ENCODE assay signal across 26 cellular contexts in the genomic region with DNA sequence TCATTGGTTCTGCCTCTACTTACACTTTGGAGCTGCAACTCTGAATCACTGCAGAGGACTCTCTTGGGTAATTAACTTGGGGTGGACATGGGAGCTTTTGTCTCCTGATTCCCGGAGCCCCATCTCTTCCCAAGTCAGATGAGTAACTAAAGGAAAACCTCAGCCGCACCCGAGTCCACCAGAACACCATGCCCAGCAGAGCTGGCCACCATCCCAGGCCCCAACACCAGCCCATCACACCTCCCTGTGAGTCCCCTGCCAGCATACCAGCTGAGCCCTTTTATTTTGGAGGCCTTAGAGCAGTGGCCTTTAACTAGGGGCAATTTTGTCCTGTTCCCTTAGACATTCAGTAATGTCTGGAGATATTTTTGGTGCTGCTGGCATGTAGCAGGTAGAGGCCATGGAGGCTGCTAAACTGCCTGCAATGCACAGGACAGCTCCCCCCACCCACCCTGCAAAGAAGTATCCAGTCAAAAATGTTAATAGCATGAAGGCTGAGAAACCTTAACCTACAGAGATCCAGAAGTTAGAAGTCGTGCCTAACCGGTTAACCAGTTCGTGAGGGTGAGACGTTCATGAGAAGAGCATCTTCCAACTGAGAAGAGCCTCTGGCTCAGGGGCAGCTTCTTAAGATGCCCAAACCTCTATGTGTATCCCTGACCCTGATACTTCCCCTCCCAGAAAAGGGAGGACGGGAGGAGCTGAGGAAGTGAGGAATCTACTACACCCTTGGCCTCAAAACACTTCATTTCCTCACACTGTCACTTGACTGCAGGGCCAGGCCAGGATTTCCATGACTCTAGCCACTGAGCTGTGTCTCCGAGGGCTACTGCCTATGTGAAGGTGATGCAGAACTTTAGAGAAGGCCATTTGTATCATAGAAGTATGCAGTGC.
DNase-seq lines count a peak whose midpoint lies in the region; ATAC-seq, FAIRE-seq and TF ChIP-seq lines count a peak whose summit lies in the region.
"Had no signal": no experiment of that assay in that cellular context is flagged by ENCODE, and none has a peak within 500 bp of the region (broad histone marks: within the 10 kb centered on the region; RNA-seq: fewer than 3 reads in every experiment).

No MANE protein-coding gene starts in this region.

- TF ChIP-seq CTCF in liver (IDR thresholded peaks at IDR 0.05; ENCODE audit: low read depth, low read length, missing input control) (no peak), HepG2 (CRISPR knock-in tag; IDR thresholded peaks at IDR 0.05) (no peak), adrenal gland (IDR thresholded peaks at IDR 0.05) (no peak)

- H3K4me3 ChIP-seq in liver (ENCODE audit: low read depth in 1 of 3, low read length in 3 of 3) (no peak overlapping the region), HepG2 (replicated peaks in 1 of 3; ENCODE audit: insufficient read depth in 1 of 3, low read depth in 2 of 3, low read length in 3 of 3) (no peak overlapping the region), adrenal gland (no peak overlapping the region)
- H3K4me3 ChIP-seq: cardiac muscle cell, GM23338, sigmoid colon, testis had no signal

- H3K36me3 ChIP-seq in liver (ENCODE audit: control insufficient read depth in 4 of 4, insufficient read depth in 3 of 4, low read depth in 1 of 4, low read length in 3 of 4) (peaks cover 0 to 36% (median 7%) of the 10 kb centered on the region in 4 donors), HepG2 (replicated peaks in 1 of 2; ENCODE audit: control insufficient read depth in 1 of 2, insufficient read depth in 2 of 2, low read length in 2 of 2) (no peaks in the 10 kb centered on the region), adrenal gland (replicated peaks in 1 of 2) (no peaks in the 10 kb centered on the region)
- H3K36me3 ChIP-seq: cardiac muscle cell, WERI-Rb-1 had no signal

- ATAC-seq in HepG2, result no peak
- ATAC-seq in GM21619 (IDR thresholded peaks at IDR 0.05; ENCODE audit: unreplicated experiment), result no peak
- no peak for ATAC-seq in GM18511 (IDR thresholded peaks at IDR 0.05; ENCODE audit: unreplicated experiment)
- ATAC-seq: GM23338; stimulated activated naive CD8-positive, alpha-beta T cell treated with anti-CD3 and anti-CD28 coated beads, Interleukin-15, Interleukin-2, amounts not matched to agents 100 U/mL and 50 U/mL, for 24 hours had no signal

- no peak overlapping the region for H3K4me2 ChIP-seq in HepG2 (ENCODE audit: low read depth, low read length)
- H3K4me2 ChIP-seq: GM23338 had no signal

- in situ Hi-C loops in HepG2 (cut with HindIII; ENCODE audit: extremely low pct_ligation_motif_present, low pct_unique_long_range_greater_than_20kb), result no loop called here

- H3K27ac ChIP-seq in liver (ENCODE audit: low read depth in 1 of 2, low read length in 2 of 2) (peak overlapping the region in 1 of 2 donors; percentile 26), HepG2 (ENCODE audit: extremely low read length, insufficient read depth, low read length) (no peak overlapping the region), adrenal gland (no peak overlapping the region)
- H3K27ac ChIP-seq: cardiac muscle cell, sigmoid colon, testis, WERI-Rb-1 had no signal

- no peaks in the 10 kb centered on the region for H3K9me3 ChIP-seq in liver (ENCODE audit: control insufficient read depth in 4 of 4, low read length in 3 of 4)
- H3K9me3 ChIP-seq in HepG2 (ENCODE audit: low read length), result no peaks in the 10 kb centered on the region
- H3K9me3 ChIP-seq in adrenal gland (replicated peaks in 1 of 3), result no peaks in the 10 kb centered on the region
- H3K9me3 ChIP-seq: sigmoid colon, testis had no signal

- no peaks in the 10 kb centered on the region for H3K79me2 ChIP-seq in HepG2 (ENCODE audit: insufficient read depth, low read length)

- TF ChIP-seq POLR2A in HepG2 (IDR thresholded peaks at IDR 0.05; ENCODE audit: insufficient read depth in 1 of 2, low read depth in 2 of 2, low read length in 2 of 2) (no peak), adrenal gland (IDR thresholded peaks at IDR 0.05) (no peak)

- no TSS peak for BruUV-seq in HepG2 (replicated peaks; lab: Mats Ljungman, UMichigan)

- DNase-seq in HepG2 (ENCODE audit: low spot score) (no peak), cardiac septum (ENCODE audit: low spot score) (peak; percentile 75), medulla oblongata (ENCODE audit: extremely low spot score) (peak; percentile 60), cerebellar cortex (ENCODE audit: low spot score) (no peak), adrenal gland (no peak)
- DNase-seq: activated CD4-positive, alpha-beta T cell treated with anti-CD3 and anti-CD28 coated beads, Interleukin-2, amount 50 U/mL, for 1 hour; AML-193; CD8-positive, alpha-beta memory T cell; glutamatergic neuron; Karpas-422; kidney; mammary epithelial cell; NCI-H1436; NCI-H2081 treated with DMSO at 0.1 percent for 48 hours; NCI-H345; NCI-H748 treated with DMSO at 0.1 percent for 48 hours; sigmoid colon; stimulated activated naive CD8-positive, alpha-beta T cell treated with anti-CD3 and anti-CD28 coated beads, Interleukin-15, Interleukin-2, amounts not matched to agents 100 U/mL and 50 U/mL, for 24 hours; testis; WERI-Rb-1 had no signal

- intact Hi-C loops in HepG2 (cut with micrococcal nuclease; ENCODE audit: unreplicated experiment), result no loop called here
- intact Hi-C loops in cardiac septum (cut with DNase I), result no loop called here
- intact Hi-C loops in adrenal gland (cut with DNase I), result no loop called here

- no peaks in the 10 kb centered on the region for H3K4me1 ChIP-seq in liver (ENCODE audit: control insufficient read depth in 4 of 4, insufficient read depth in 4 of 4, low read length in 3 of 4)
- no peaks in the 10 kb centered on the region for H3K4me1 ChIP-seq in HepG2 (ENCODE audit: insufficient read depth, low read length)
- H3K4me1 ChIP-seq in adrenal gland (replicated peaks in 1 of 2), result no peaks in the 10 kb centered on the region
- H3K4me1 ChIP-seq: testis had no signal

- TF ChIP-seq EP300 in HepG2 (IDR thresholded peaks at IDR 0.05; ENCODE audit: low read depth in 2 of 2, low read length in 2 of 2) (no peak), HepG2 (CRISPR knock-in tag; IDR thresholded peaks at IDR 0.05; ENCODE audit: borderline replicate concordance) (no peak)

- H3K9ac ChIP-seq in liver (ENCODE audit: low read depth in 1 of 2, low read length in 2 of 2) (no peak overlapping the region), HepG2 (ENCODE audit: insufficient read depth, low read depth, low read length) (no peak overlapping the region)

- no peaks in the 10 kb centered on the region for H3K27me3 ChIP-seq in liver (ENCODE audit: control insufficient read depth in 4 of 4, insufficient read depth in 4 of 4, low read length in 3 of 4)
- H3K27me3 ChIP-seq in HepG2 (ENCODE audit: control insufficient read depth in 1 of 2, insufficient read depth in 2 of 2, low read length in 2 of 2), result no peaks in the 10 kb centered on the region; a peak in 1 of 5 replicates
- no peaks in the 10 kb centered on the region for H3K27me3 ChIP-seq in adrenal gland
- H3K27me3 ChIP-seq: cardiac muscle cell, sigmoid colon, testis had no signal

- WGBS in liver, result 82% methylated on average over 9 of the region's 9 CpGs
- 79% methylated on average over 9 of the region's 9 CpGs for WGBS in HepG2 (ENCODE audit: low lambda C conversion rate)
- WGBS in adrenal gland, 4 donors, result 70 to 85% (median 76%) methylated on average over 7 to 9 of the region's 9 CpGs

- no peaks in the 10 kb centered on the region for H4K20me1 ChIP-seq in HepG2 (ENCODE audit: insufficient read depth, low read length)

- POLR2A ChIA-PET in HepG2 (lab: Yijun Ruan, JAX), result interaction anchor here (0.6 kb wide), 1 partner anchor 234 kb away, joined by 5 read pairs; no protein-coding TSS in a partner anchor

- TF ChIP-seq RAD21 in liver (IDR thresholded peaks at IDR 0.05) (peak in 1 of 2 donors; percentile 12), HepG2 (CRISPR knock-in tag; IDR thresholded peaks at IDR 0.05) (no peak)

- CTCF ChIA-PET in HepG2 (lab: Yijun Ruan, JAX; ENCODE audit: low intra/inter-chr PET ratio, low total read pairs), result no interaction called here

- no peak for FAIRE-seq in HepG2 (lab: Jason Lieb, UNC)
- FAIRE-seq: A204.1, kidney had no signal

- H2AFZ ChIP-seq in HepG2 (ENCODE audit: low read length), result no peak overlapping the region
- H2AFZ ChIP-seq: GM23338 had no signal

TF ChIP-seq in liver, 16 proteins besides CTCF, POLR2A, EP300 and RAD21:
- TF ChIP-seq SP1 (IDR thresholded peaks at IDR 0.05), result no peak
- TF ChIP-seq NR2F2 (IDR thresholded peaks at IDR 0.05), result peak; percentile 54

TF ChIP-seq in HepG2, 621 proteins besides CTCF, POLR2A, EP300 and RAD21 (continues in another document):
- TF ChIP-seq NFKBIZ (CRISPR knock-in tag; IDR thresholded peaks at IDR 0.05) (no peak), NCOR1 (IDR thresholded peaks at IDR 0.05; ENCODE audit: borderline replicate concordance, low read length) (no peak), HINFP (CRISPR knock-in tag; IDR thresholded peaks at IDR 0.05; ENCODE audit: low read depth) (no peak), SKI (IDR thresholded peaks at IDR 0.05; ENCODE audit: partially characterized antibody) (no peak)
- TF ChIP-seq, protein P1, sequence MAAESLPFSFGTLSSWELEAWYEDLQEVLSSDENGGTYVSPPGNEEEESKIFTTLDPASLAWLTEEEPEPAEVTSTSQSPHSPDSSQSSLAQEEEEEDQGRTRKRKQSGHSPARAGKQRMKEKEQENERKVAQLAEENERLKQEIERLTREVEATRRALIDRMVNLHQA (CRISPR knock-in tag; IDR thresholded peaks at IDR 0.05), result no peak

Comparison
In these comparisons a context has a peak if more than half of its experiments do, and no peak if none do; other contexts are left out.
1. DNase-seq: peak in cardiac septum (single experiment) and medulla oblongata (single experiment); none in HepG2 (single experiment), cerebellar cortex (single experiment) and adrenal gland (0 of 7).